Comparison of ENCODE assay signal across 8 cellular contexts in the genomic region with DNA sequence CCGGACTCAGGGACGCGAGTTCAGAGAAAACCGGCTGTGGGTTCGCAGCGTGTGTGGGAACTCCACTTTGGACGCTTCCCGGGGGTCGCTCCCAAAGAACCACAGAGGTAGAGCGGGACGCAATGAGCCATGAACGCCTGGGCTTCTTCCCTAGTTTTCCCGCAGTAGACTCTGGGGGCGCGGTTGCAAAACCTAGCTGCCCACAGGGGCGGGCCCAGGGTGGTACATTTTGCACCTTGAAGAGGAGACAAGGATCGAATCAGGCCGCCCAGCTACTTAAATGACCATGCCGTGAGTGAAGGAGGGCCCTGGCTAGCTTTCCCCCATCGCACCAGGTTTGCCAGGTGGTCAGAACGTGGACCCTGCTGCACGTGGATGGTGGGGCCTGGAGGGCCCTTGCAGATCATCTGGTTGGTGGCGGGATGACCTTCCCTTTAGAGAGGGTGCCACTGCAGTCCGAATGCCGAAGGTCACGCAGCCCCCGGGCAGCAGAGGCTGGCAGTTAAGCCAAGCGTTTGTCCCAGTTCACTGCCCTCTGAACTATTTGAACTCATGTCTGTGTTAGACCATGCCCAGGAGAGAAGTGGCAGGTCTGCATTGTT. TPM values are rescaled to one million over a fixed set of nuclear protein-coding genes. Genes with fewer than 3 reads are reported as not detected.
DNase-seq lines count a peak whose midpoint lies in the region; ATAC-seq and TF ChIP-seq lines count a peak whose summit lies in the region.

No MANE protein-coding gene starts in this region.

- peaks cover 67% of the 10 kb centered on the region for H3K27me3 Mint-ChIP-seq in CD4-positive, alpha-beta T cell
- no peaks in the 10 kb centered on the region for H3K27me3 Mint-ChIP-seq in progenitor cell of endocrine pancreas

- peaks cover 38% of the 10 kb centered on the region for H3K27me3 ChIP-seq in CD4-positive, alpha-beta T cell (ENCODE audit: control insufficient read depth, insufficient read depth, low read length)
- peaks cover 0 to 32% (median 12%) of the 10 kb centered on the region in 7 donors for H3K27me3 ChIP-seq in heart right ventricle

- H3K9me3 Mint-ChIP-seq in CD4-positive, alpha-beta T cell, result no peaks in the 10 kb centered on the region
- H3K9me3 Mint-ChIP-seq in progenitor cell of endocrine pancreas (ENCODE audit: low read depth), result no peaks in the 10 kb centered on the region

- ATAC-seq in CD4-positive, alpha-beta T cell (ENCODE audit: poor library complexity), result no peak
- ATAC-seq in HG02798 (IDR thresholded peaks at IDR 0.05; ENCODE audit: poor library complexity, unreplicated experiment) (peak; percentile 6), heart right ventricle (peak; percentile 25 to 54 (median 40)), GM21723 (IDR thresholded peaks at IDR 0.05; ENCODE audit: unreplicated experiment) (no peak)

- 11 to 12% methylated on average over 28 of the region's 28 CpGs for WGBS in heart right ventricle, 2 donors

- H3K4me3 Mint-ChIP-seq in CD4-positive, alpha-beta T cell, result peak overlapping the region; percentile 1
- peak overlapping the region; percentile 90 for H3K4me3 Mint-ChIP-seq in progenitor cell of endocrine pancreas (ENCODE audit: low read depth)

- H3K27ac ChIP-seq in CD4-positive, alpha-beta T cell (ENCODE audit: low read depth, low read length), result no peak overlapping the region
- peak overlapping the region; percentile 87 for H3K27ac ChIP-seq in VCaP
- peak overlapping the region in 3 of 10 donors; percentile 68 to 88 (median 79) for H3K27ac ChIP-seq in heart right ventricle

- H3K36me3 Mint-ChIP-seq in CD4-positive, alpha-beta T cell (ENCODE audit: low read depth), result no peaks in the 10 kb centered on the region
- peaks cover 1% of the 10 kb centered on the region for H3K36me3 Mint-ChIP-seq in progenitor cell of endocrine pancreas (ENCODE audit: insufficient read depth)

- no peak overlapping the region for H3K27ac Mint-ChIP-seq in CD4-positive, alpha-beta T cell
- H3K27ac Mint-ChIP-seq in progenitor cell of endocrine pancreas, result peak overlapping the region; percentile 90

- no peak for TF ChIP-seq CTCF in CD4-positive, alpha-beta T cell (IDR thresholded peaks at IDR 0.05)
- TF ChIP-seq CTCF in VCaP (conservative IDR thresholded peaks at IDR 0.05) (no peak), heart right ventricle (IDR thresholded peaks at IDR 0.05) (peak in 1 of 9 donors; percentile 6), progenitor cell of endocrine pancreas (IDR thresholded peaks at IDR 0.05; ENCODE audit: unreplicated experiment) (peak; percentile 32)

- intact Hi-C loops in CD4-positive, alpha-beta T cell (cut with DNase I, micrococcal nuclease), result no loop called here
- intact Hi-C loops in heart right ventricle (cut with DNase I), result no loop called here

- POLR2A ChIA-PET in CD4-positive, alpha-beta T cell (lab: Charles Lee), result no interaction called here

- DNase-seq in CD4-positive, alpha-beta T cell, result no peak
- no peak for DNase-seq in heart right ventricle
- peak; percentile 37 for DNase-seq in progenitor cell of endocrine pancreas (ENCODE audit: low spot score, unreplicated experiment)
- DNase-seq in middle frontal gyrus (ENCODE audit: extremely low spot score, low spot score), result no peak
- no peak for DNase-seq in activated CD4-positive, alpha-beta T cell treated with anti-CD3 and anti-CD28 coated beads, Interleukin-2, amount 50 U/mL, for 1 hour

- peaks cover 0 to 32% (median 4%) of the 10 kb centered on the region in 9 donors for H3K4me1 ChIP-seq in heart right ventricle

- H3K4me3 ChIP-seq in heart right ventricle, result peak overlapping the region; percentile 27 to 83 (median 77)

- H3K9me3 ChIP-seq in CD4-positive, alpha-beta T cell (ENCODE audit: control insufficient read depth, low read length), result no peaks in the 10 kb centered on the region
- H3K9me3 ChIP-seq in heart right ventricle, result no peaks in the 10 kb centered on the region

- H3K4me1 Mint-ChIP-seq in CD4-positive, alpha-beta T cell (ENCODE audit: low read depth), result no peaks in the 10 kb centered on the region
- peaks cover 13% of the 10 kb centered on the region for H3K4me1 Mint-ChIP-seq in progenitor cell of endocrine pancreas (ENCODE audit: low read depth)

- no peaks in the 10 kb centered on the region for H3K36me3 ChIP-seq in heart right ventricle

- CTCF ChIA-PET in CD4-positive, alpha-beta T cell (lab: Charles Lee), result no interaction called here

RNA-seq across cellular contexts. Expression of gene SHTN1, which starts 0.6 kb away (rescaled TPM):
- under 1 TPM; 0.75 to 0.85 TPM for total RNA-seq in CD4-positive, alpha-beta T cell
- 10 to 100 TPM in 1 of 10 donors, 1 to 10 TPM in 9; 1.6 to 13.1 (median 3.1) TPM for total RNA-seq in heart right ventricle
- 1 to 10 TPM in 1 of 2 donors, under 1 TPM in 1; 0.86 to 3.0 TPM for polyA plus RNA-seq in heart right ventricle
- total RNA-seq in progenitor cell of endocrine pancreas, result 42.0 and 46.9 TPM in 2 replicates

Comparison
In these comparisons a context has a peak if more than half of its experiments do, and no peak if none do; other contexts are left out.
1. ATAC-seq: peak in HG02798 (single experiment) and heart right ventricle (8 of 8); none in CD4-positive, alpha-beta T cell (single experiment) and GM21723 (single experiment).